In genomic region chr5:72151169-72151568, GRCh38 we compare ENCODE assay signal across 17 cellular contexts. TPM values are rescaled to one million over a fixed set of nuclear protein-coding genes. Genes with fewer than 3 reads are reported as not detected.
DNase-seq lines count a peak whose midpoint lies in the region; ATAC-seq and TF ChIP-seq lines count a peak whose summit lies in the region.
"Had no signal": no experiment of that assay in that cellular context is flagged by ENCODE, and none has a peak within 500 bp of the region (broad histone marks: within the 10 kb centered on the region; RNA-seq: fewer than 3 reads in every experiment).

No MANE protein-coding gene starts in this region.

- H3K27me3 Mint-ChIP-seq in nephron progenitor cell (ENCODE audit: low read depth, poor library complexity): no peaks in the 10 kb centered on the region
- H3K27me3 Mint-ChIP-seq: activated naive CD4-positive, alpha-beta T cell treated with anti-CD3 and anti-CD28 coated beads, Interleukin-2, amount 50 U/mL, for 24 hours had no signal

- TF ChIP-seq POLR2A in uterus (IDR thresholded peaks at IDR 0.05): no peak

- H3K27ac Mint-ChIP-seq in nephron progenitor cell: peak overlapping the region; percentile 92
- H3K27ac Mint-ChIP-seq: activated naive CD4-positive, alpha-beta T cell treated with anti-CD3 and anti-CD28 coated beads, Interleukin-2, amount 50 U/mL, for 24 hours had no signal

- peaks cover 0 to 12% of the 10 kb centered on the region in 2 donors for H3K9me3 ChIP-seq in uterus
- H3K9me3 ChIP-seq: upper lobe of right lung had no signal

- peak overlapping the region; percentile 70 to 88 for H3K27ac ChIP-seq in uterus
- H3K27ac ChIP-seq: upper lobe of right lung, WERI-Rb-1 had no signal

- H3K4me1 ChIP-seq in uterus: peaks cover 0 to 15% of the 10 kb centered on the region in 2 donors
- H3K4me1 ChIP-seq: upper lobe of right lung had no signal

- H3K4me3 ChIP-seq in cardiac fibroblast (replicated peaks in 1 of 2; ENCODE audit: low read depth in 2 of 2, low read length in 2 of 2) (no peak overlapping the region), uterus (no peak overlapping the region)
- H3K4me3 ChIP-seq: skin epidermis, upper lobe of right lung had no signal

- peak overlapping the region; percentile 43 for H3K4me3 Mint-ChIP-seq in nephron progenitor cell
- H3K4me3 Mint-ChIP-seq: activated naive CD4-positive, alpha-beta T cell treated with anti-CD3 and anti-CD28 coated beads, Interleukin-2, amount 50 U/mL, for 24 hours had no signal

- H3K9me3 Mint-ChIP-seq in nephron progenitor cell: no peaks in the 10 kb centered on the region
- H3K9me3 Mint-ChIP-seq: activated naive CD4-positive, alpha-beta T cell treated with anti-CD3 and anti-CD28 coated beads, Interleukin-2, amount 50 U/mL, for 24 hours had no signal

- no peaks in the 10 kb centered on the region for H3K36me3 ChIP-seq in uterus
- H3K36me3 ChIP-seq: upper lobe of right lung had no signal

- DNase-seq in left ventricle myocardium superior (no peak), Right ventricle myocardium inferior (ENCODE audit: missing footprints) (no peak), cardiac fibroblast (ENCODE audit: low read depth in 2 of 2) (peak; percentile 52 to 58), nephron progenitor cell (no peak), uterus (no peak), NOMO-1 (lab: John Stamatoyannopoulos, UW; ENCODE audit: unreplicated experiment in 2 of 2) (no peak)
- no peak for DNase-seq in stimulated activated naive CD4-positive, alpha-beta T cell (lab: John Stamatoyannopoulos, UW)
- DNase-seq: Calu3, cortex of kidney, kidney, NCI-H1694, NCI-H774, upper lobe of right lung, WERI-Rb-1 had no signal

- H3K4me1 Mint-ChIP-seq in nephron progenitor cell: peaks cover 78% of the 10 kb centered on the region
- H3K4me1 Mint-ChIP-seq: activated naive CD4-positive, alpha-beta T cell treated with anti-CD3 and anti-CD28 coated beads, Interleukin-2, amount 50 U/mL, for 24 hours had no signal

- no peak for TF ChIP-seq CTCF in cardiac fibroblast (IDR thresholded peaks at IDR 0.05; ENCODE audit: low read depth, low read length)
- TF ChIP-seq CTCF in nephron progenitor cell (IDR thresholded peaks at IDR 0.05): no peak
- no peak for TF ChIP-seq CTCF in uterus (IDR thresholded peaks at IDR 0.05)

- peaks cover 41% of the 10 kb centered on the region for H3K36me3 Mint-ChIP-seq in nephron progenitor cell (ENCODE audit: low read depth)
- H3K36me3 Mint-ChIP-seq: activated naive CD4-positive, alpha-beta T cell treated with anti-CD3 and anti-CD28 coated beads, Interleukin-2, amount 50 U/mL, for 24 hours had no signal

- intact Hi-C loops in left ventricle myocardium superior (cut with micrococcal nuclease): no loop called here
- intact Hi-C loops in Right ventricle myocardium inferior (cut with DNase I): no loop called here
- intact Hi-C loops in uterus (cut with DNase I; ENCODE audit: low total_unique reads): no loop called here

- H3K27me3 ChIP-seq in uterus: no peaks in the 10 kb centered on the region
- H3K27me3 ChIP-seq: upper lobe of right lung had no signal

- ATAC-seq in left ventricle myocardium superior (peak; percentile 11), Right ventricle myocardium inferior (no peak), GM18858 (IDR thresholded peaks at IDR 0.05; ENCODE audit: unreplicated experiment) (no peak)
- ATAC-seq: upper lobe of right lung had no signal

RNA-seq across cellular contexts. Expression of gene MAP1B, which starts 43.9 kb away (rescaled TPM):
- total RNA-seq in left ventricle myocardium superior: 67.1 TPM
- 59.9 TPM for total RNA-seq in Right ventricle myocardium inferior
- total RNA-seq in uterus: 100 to 1,000 TPM in 3 of 4 donors, 10 to 100 TPM in 1; 92.0 to 212 (median 132) TPM

Comparison
In these comparisons a context has a peak if more than half of its experiments do, and no peak if none do; other contexts are left out.
1. DNase-seq: peak in cardiac fibroblast (2 of 2); none in left ventricle myocardium superior (single experiment), Right ventricle myocardium inferior (single experiment), nephron progenitor cell (single experiment), uterus (0 of 2), NOMO-1 (0 of 2) and stimulated activated naive CD4-positive, alpha-beta T cell (0 of 6).